ENCODE assay signal across 1 cellular context in the genomic region with DNA sequence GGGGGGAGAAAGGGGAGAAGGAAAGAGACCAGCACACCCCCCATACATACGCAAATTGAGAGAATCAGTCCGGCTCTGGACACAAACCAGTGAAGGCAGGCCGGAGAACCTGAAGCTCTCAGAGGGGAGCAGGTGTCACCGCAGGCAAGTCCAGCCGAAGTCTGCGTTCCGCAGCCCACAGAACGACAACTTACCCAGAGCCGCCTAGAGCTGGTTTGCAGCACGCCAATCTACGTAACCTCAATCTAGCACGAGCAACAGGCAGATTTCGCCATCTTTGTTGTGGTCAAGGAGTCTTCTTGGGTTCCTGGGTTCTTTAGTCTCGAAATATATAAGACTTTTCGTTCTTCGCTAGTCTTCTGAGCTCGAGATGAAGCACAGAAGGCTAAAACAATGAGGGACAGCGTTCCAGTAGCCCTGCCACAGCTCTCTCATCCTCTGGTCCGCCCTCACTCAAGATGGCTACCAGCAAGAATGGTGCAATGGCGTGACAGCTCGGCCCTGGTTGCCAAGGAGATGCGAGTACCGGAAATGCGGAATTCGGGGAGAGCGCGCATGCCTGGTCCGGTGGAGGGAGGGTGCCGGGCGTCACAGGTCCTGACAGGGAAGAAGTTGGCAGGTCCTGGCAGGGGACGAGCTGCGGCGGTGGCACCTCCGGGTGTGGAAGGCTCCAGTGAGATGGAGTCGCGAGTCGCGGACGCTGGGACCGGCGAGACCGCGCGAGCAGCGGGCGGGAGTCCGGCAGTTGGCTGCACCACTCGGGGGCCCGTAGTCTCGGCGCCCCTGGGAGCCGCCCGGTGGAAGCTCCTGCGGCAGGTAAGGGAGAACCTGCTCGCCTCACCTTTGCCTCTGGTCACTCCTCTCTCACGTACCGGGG.
TF ChIP-seq lines count a peak whose summit lies in the region.

A gene (plus strand): TSS at position 618 of the 877 bp plus-strand sequence.
A gene (minus strand): TSS at position 165 of the 877 bp plus-strand sequence. CDS start 15,152 bp downstream, outside the sequence.

TF ChIP-seq in SK-N-SH treated with all-trans-retinoic acid at 6 μM for 48 hours, 23 proteins besides CTCF, POLR2A, EP300 and RAD21 (continued from another document):
- TF ChIP-seq ISL1 (CRISPR knock-in tag; IDR thresholded peaks at IDR 0.05) (no peak), PPARA (CRISPR knock-in tag; IDR thresholded peaks at IDR 0.05; ENCODE audit: borderline replicate concordance) (no peak), OSR1 (CRISPR knock-in tag; IDR thresholded peaks at IDR 0.05) (no peak), ZNF8 (CRISPR knock-in tag; IDR thresholded peaks at IDR 0.05) (0 out of 2 replicates have a peak, but pooled peaks have one; percentile 37), ZNF565 (CRISPR knock-in tag; conservative IDR thresholded peaks at IDR 0.05; ENCODE audit: low read depth) (no peak), ZFP30 (CRISPR knock-in tag; IDR thresholded peaks at IDR 0.05) (no peak)
TF ChIP-seq in SK-N-SH treated with all-trans-retinoic acid at 6 μM for 48 hours: peak in this region for 4.
